8 cellular contexts compared by ENCODE assay signal in the genomic region with DNA sequence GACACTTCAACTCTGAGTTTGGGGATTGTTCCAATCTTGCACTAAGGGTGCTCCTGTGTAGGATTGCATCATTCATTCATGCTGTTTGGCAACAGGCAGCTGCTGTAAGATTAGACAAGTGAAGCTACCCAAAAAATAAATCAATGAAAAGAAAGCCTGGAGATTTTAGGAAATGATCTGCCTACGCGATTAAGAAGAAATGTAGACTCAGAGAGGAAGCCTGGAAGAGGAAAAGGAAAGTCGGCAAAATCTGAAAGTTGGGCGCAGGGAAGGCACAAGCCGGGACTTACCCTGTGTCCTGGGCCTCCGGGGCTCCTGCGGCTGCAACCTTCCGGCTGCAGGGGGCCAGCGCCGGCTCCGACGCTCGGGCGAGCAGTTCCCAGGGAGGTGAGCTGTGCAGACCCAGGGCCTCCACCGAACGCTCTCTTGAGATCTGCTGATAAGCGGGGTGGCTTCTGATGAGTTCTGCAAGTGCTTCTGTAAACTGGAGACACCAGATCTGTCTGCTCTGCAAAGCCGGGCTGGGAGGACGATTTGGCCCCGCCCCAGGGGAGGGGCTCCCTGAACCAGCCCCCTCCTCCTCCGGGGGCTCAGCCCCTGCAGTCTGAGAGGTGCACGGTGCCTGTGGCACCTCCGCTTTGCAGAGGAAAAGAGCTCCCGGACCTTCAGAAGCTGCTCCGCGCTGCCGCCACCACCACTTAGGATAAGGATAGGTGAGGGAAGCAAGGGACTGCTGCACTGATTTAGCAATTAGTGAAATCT. TPM values are rescaled to one million over a fixed set of nuclear protein-coding genes. Genes with fewer than 3 reads are reported as not detected.
DNase-seq lines count a peak whose midpoint lies in the region; ATAC-seq lines count a peak whose summit lies in the region.

No MANE protein-coding gene starts in this region.

- no peaks in the 10 kb centered on the region for H3K27me3 ChIP-seq in CD4-positive, CD25-positive, alpha-beta regulatory T cell (ENCODE audit: control insufficient read depth, insufficient read depth, low read length)
- no peaks in the 10 kb centered on the region for H3K27me3 ChIP-seq in effector memory CD4-positive, alpha-beta T cell (replicated peaks; ENCODE audit: control insufficient read depth, insufficient read depth, low read length, poor library complexity, severe bottlenecking)
- no peaks in the 10 kb centered on the region for H3K27me3 ChIP-seq in mesendoderm (ENCODE audit: insufficient read depth, low read length, poor library complexity)

- H2BK15ac ChIP-seq in mesendoderm (replicated peaks; ENCODE audit: low read depth) = no peak overlapping the region

- intact Hi-C loops in activated CD4-positive, alpha-beta memory T cell treated with anti-CD3 and anti-CD28 coated beads for 36 hours (cut with micrococcal nuclease) = loop anchor here (1.0 kb wide), 1 partner anchor 17 kb away; a partner anchor contains a TSS

- no peaks in the 10 kb centered on the region for H3K27me3 Mint-ChIP-seq in CD4-positive, CD25-positive, alpha-beta regulatory T cell
- H3K27me3 Mint-ChIP-seq in activated CD4-positive, alpha-beta memory T cell treated with anti-CD3 and anti-CD28 coated beads for 36 hours = no peaks in the 10 kb centered on the region

- H3K4me2 ChIP-seq in mesendoderm (ENCODE audit: low read length) = peak overlapping the region; percentile 56

- no peak overlapping the region for H3K4ac ChIP-seq in mesendoderm (ENCODE audit: low read depth, low read length)

- no peaks in the 10 kb centered on the region for H3K9me3 ChIP-seq in CD4-positive, CD25-positive, alpha-beta regulatory T cell (ENCODE audit: control insufficient read depth in 2 of 2, low read length in 2 of 2)
- H3K9me3 ChIP-seq in effector memory CD4-positive, alpha-beta T cell (ENCODE audit: control insufficient read depth, low read length) = no peaks in the 10 kb centered on the region

- no peak overlapping the region for H3K23ac ChIP-seq in mesendoderm (ENCODE audit: low read length)

- peak overlapping the region; percentile 77 for H3K4me3 ChIP-seq in CD4-positive, CD25-positive, alpha-beta regulatory T cell (ENCODE audit: low read depth, low read length)
- H3K4me3 ChIP-seq in effector memory CD4-positive, alpha-beta T cell (ENCODE audit: insufficient read depth, low read depth, low read length, poor library complexity, severe bottlenecking) = peak overlapping the region; percentile 91
- H3K4me3 ChIP-seq in mesendoderm (ENCODE audit: low read length) = peak overlapping the region; percentile 38

- peak overlapping the region; percentile 85 for H3K18ac ChIP-seq in mesendoderm (ENCODE audit: low read length)

- no peak overlapping the region for H2AK5ac ChIP-seq in mesendoderm (ENCODE audit: low read length)

- H3K9me3 Mint-ChIP-seq in CD4-positive, CD25-positive, alpha-beta regulatory T cell = no peaks in the 10 kb centered on the region
- H3K9me3 Mint-ChIP-seq in activated CD4-positive, alpha-beta memory T cell treated with anti-CD3 and anti-CD28 coated beads for 36 hours = no peaks in the 10 kb centered on the region

- peaks cover 4% of the 10 kb centered on the region for H3K79me1 ChIP-seq in mesendoderm (ENCODE audit: low read length)

- peak; percentile 90 to 93 for ATAC-seq in CD4-positive, CD25-positive, alpha-beta regulatory T cell (ENCODE audit: low read depth in 2 of 2)
- peak; percentile 97 for ATAC-seq in GM19328 (IDR thresholded peaks at IDR 0.05; ENCODE audit: unreplicated experiment)
- ATAC-seq in HG03457 (IDR thresholded peaks at IDR 0.05; ENCODE audit: unreplicated experiment) = peak; percentile 97

- no peak overlapping the region for H4K5ac ChIP-seq in mesendoderm (ENCODE audit: low read length)

- peak; percentile 64 to 84 (median 70) for DNase-seq in CD4-positive, CD25-positive, alpha-beta regulatory T cell
- peak; percentile 74 for DNase-seq in NCI-H774 (lab: John Stamatoyannopoulos, UW)
- peak; percentile 72 for DNase-seq in activated CD4-positive, alpha-beta memory T cell treated with anti-CD3 and anti-CD28 coated beads for 36 hours
- peak; percentile 40 to 61 (median 53) for DNase-seq in effector memory CD4-positive, alpha-beta T cell
- peak; percentile 98 for DNase-seq in mesendoderm
- DNase-seq in stimulated activated CD8-positive, alpha-beta memory T cell treated with anti-CD3 and anti-CD28 coated beads, Interleukin-15, amount 100 ng/mL, for 4 hours (ENCODE audit: low read depth in 2 of 2) = peak; percentile 19 to 42

- no peaks in the 10 kb centered on the region for H3K36me3 Mint-ChIP-seq in CD4-positive, CD25-positive, alpha-beta regulatory T cell
- H3K36me3 Mint-ChIP-seq in activated CD4-positive, alpha-beta memory T cell treated with anti-CD3 and anti-CD28 coated beads for 36 hours = peaks cover 13% of the 10 kb centered on the region

- H3K4me3 Mint-ChIP-seq in CD4-positive, CD25-positive, alpha-beta regulatory T cell = peak overlapping the region; percentile 86 to 96 (median 91)
- H3K4me3 Mint-ChIP-seq in activated CD4-positive, alpha-beta memory T cell treated with anti-CD3 and anti-CD28 coated beads for 36 hours = peak overlapping the region; percentile 75

- H3K36me3 ChIP-seq in CD4-positive, CD25-positive, alpha-beta regulatory T cell (ENCODE audit: control insufficient read depth, insufficient read depth, low read length) = no peaks in the 10 kb centered on the region
- no peaks in the 10 kb centered on the region for H3K36me3 ChIP-seq in effector memory CD4-positive, alpha-beta T cell (ENCODE audit: control insufficient read depth, insufficient read depth, low read length)
- H3K36me3 ChIP-seq in mesendoderm (ENCODE audit: control insufficient read depth, insufficient read depth, low read length) = peaks cover 2% of the 10 kb centered on the region

- H3K27ac Mint-ChIP-seq in CD4-positive, CD25-positive, alpha-beta regulatory T cell = peak overlapping the region in 1 of 3 donors; percentile 18
- H3K27ac Mint-ChIP-seq in activated CD4-positive, alpha-beta memory T cell treated with anti-CD3 and anti-CD28 coated beads for 36 hours = peak overlapping the region; percentile 43

- no peak overlapping the region for H2BK120ac ChIP-seq in mesendoderm (ENCODE audit: low read depth, low read length)

- H2BK5ac ChIP-seq in mesendoderm (ENCODE audit: low read length) = no peak overlapping the region

- peak overlapping the region; percentile 68 for H3K9ac ChIP-seq in mesendoderm (ENCODE audit: low read length)

- H4K8ac ChIP-seq in mesendoderm (ENCODE audit: low read depth, low read length) = no peak overlapping the region

- peak overlapping the region; percentile 81 for H3K56ac ChIP-seq in mesendoderm (ENCODE audit: low read length)

- WGBS in mesendoderm (ENCODE audit: extremely low coverage, insufficient coverage, low lambda C conversion rate) = no CpG with 5 or more reads among the region's 27 CpGs

- H3K27ac ChIP-seq in CD4-positive, CD25-positive, alpha-beta regulatory T cell (ENCODE audit: insufficient read depth, low read length, poor library complexity, severe bottlenecking) = peak overlapping the region; percentile 60
- H3K27ac ChIP-seq in effector memory CD4-positive, alpha-beta T cell (ENCODE audit: insufficient read depth, low read length, poor library complexity, severe bottlenecking) = peak overlapping the region; percentile 37
- H3K27ac ChIP-seq in mesendoderm (ENCODE audit: low read depth, low read length) = peak overlapping the region; percentile 88

- H3K79me2 ChIP-seq in mesendoderm (ENCODE audit: control insufficient read depth, insufficient read depth, low read length) = peaks cover 6% of the 10 kb centered on the region

- H3K4me1 ChIP-seq in CD4-positive, CD25-positive, alpha-beta regulatory T cell (ENCODE audit: control insufficient read depth, insufficient read depth, low read length, poor library complexity, severe bottlenecking) = peaks cover 8% of the 10 kb centered on the region
- no peaks in the 10 kb centered on the region for H3K4me1 ChIP-seq in effector memory CD4-positive, alpha-beta T cell (ENCODE audit: control insufficient read depth, insufficient read depth, low read length, poor library complexity, severe bottlenecking)
- no peaks in the 10 kb centered on the region for H3K4me1 ChIP-seq in mesendoderm (ENCODE audit: control insufficient read depth, low read depth, low read length)

- POLR2A ChIA-PET in activated CD4-positive, alpha-beta memory T cell treated with anti-CD3 and anti-CD28 coated beads for 36 hours (lab: Charles Lee) = interaction anchor here (1.8 kb wide), 1 partner anchor 17 kb away, joined by 7 read pairs; a partner anchor contains a TSS

- peaks cover 6 to 13% (median 10%) of the 10 kb centered on the region in 4 donors for H3K4me1 Mint-ChIP-seq in CD4-positive, CD25-positive, alpha-beta regulatory T cell
- peaks cover 8% of the 10 kb centered on the region for H3K4me1 Mint-ChIP-seq in activated CD4-positive, alpha-beta memory T cell treated with anti-CD3 and anti-CD28 coated beads for 36 hours (ENCODE audit: low read depth)

- CTCF ChIA-PET in activated CD4-positive, alpha-beta memory T cell treated with anti-CD3 and anti-CD28 coated beads for 36 hours (lab: Charles Lee) = interaction anchor here (0.7 to 3.4 kb wide), 4 partner anchors 17 to 40 kb away, joined by 3 to 20 read pairs (median 4); a partner anchor contains a TSS

RNA-seq across cellular contexts. Expression of a gene that starts 17.4 kb away (rescaled TPM):
- total RNA-seq in CD4-positive, CD25-positive, alpha-beta regulatory T cell = 1.5 TPM
- polyA plus RNA-seq in CD4-positive, CD25-positive, alpha-beta regulatory T cell = 1 to 10 TPM; 4.1 to 6.6 (median 5.9) TPM
- total RNA-seq in activated CD4-positive, alpha-beta memory T cell treated with anti-CD3 and anti-CD28 coated beads for 36 hours = 10 to 100 TPM; 16.3 to 20.9 TPM
- polyA plus RNA-seq in mesendoderm (2013, experiment 1 of 2) = 23.3 TPM
- polyA plus RNA-seq in mesendoderm (2013, experiment 2 of 2) = 24.0 TPM

RNA-seq across cellular contexts. Expression of a gene that starts 17.7 kb away (rescaled TPM):
- 42.0 TPM for total RNA-seq in CD4-positive, CD25-positive, alpha-beta regulatory T cell
- 10 to 100 TPM; 82.1 to 96.2 (median 89.8) TPM for polyA plus RNA-seq in CD4-positive, CD25-positive, alpha-beta regulatory T cell
- 100 to 1,000 TPM; 222 to 230 TPM for total RNA-seq in activated CD4-positive, alpha-beta memory T cell treated with anti-CD3 and anti-CD28 coated beads for 36 hours
- 470 TPM for polyA plus RNA-seq in mesendoderm (2013, experiment 1 of 2)
- 462 TPM for polyA plus RNA-seq in mesendoderm (2013, experiment 2 of 2)

RNA-seq across cellular contexts. Expression of a gene that starts 30.2 kb away (rescaled TPM):
- 114 TPM for total RNA-seq in CD4-positive, CD25-positive, alpha-beta regulatory T cell
- polyA plus RNA-seq in CD4-positive, CD25-positive, alpha-beta regulatory T cell = 100 to 1,000 TPM; 166 to 205 (median 192) TPM
- total RNA-seq in activated CD4-positive, alpha-beta memory T cell treated with anti-CD3 and anti-CD28 coated beads for 36 hours = 100 to 1,000 TPM; 130 to 133 TPM
- polyA plus RNA-seq in mesendoderm (2013, experiment 1 of 2) = 27.7 TPM
- polyA plus RNA-seq in mesendoderm (2013, experiment 2 of 2) = 27.7 TPM

RNA-seq across cellular contexts. Expression of a gene that starts 58.9 kb away (rescaled TPM):
- total RNA-seq in CD4-positive, CD25-positive, alpha-beta regulatory T cell = 8.2 TPM
- polyA plus RNA-seq in CD4-positive, CD25-positive, alpha-beta regulatory T cell = under 1 TPM; 0.08 to 0.71 (median 0.25) TPM
- 1 to 10 TPM; 2.4 to 3.0 TPM for total RNA-seq in activated CD4-positive, alpha-beta memory T cell treated with anti-CD3 and anti-CD28 coated beads for 36 hours
- polyA plus RNA-seq in mesendoderm (2013, experiment 1 of 2) = 0.10 TPM
- polyA plus RNA-seq in mesendoderm (2013, experiment 2 of 2) = 0.06 TPM

Comparison
In these comparisons a context has a peak if more than half of its experiments do, and no peak if none do; other contexts are left out.
1. Peak in every context shown above with its lines: DNase-seq, ATAC-seq, H3K4me3 ChIP-seq and H3K27ac ChIP-seq.
2. DNase-seq: peak in every context shown above with its lines; median percentile 98 in mesendoderm; 74 in NCI-H774; 72 in activated CD4-positive, alpha-beta memory T cell treated with anti-CD3 and anti-CD28 coated beads for 36 hours; 70 in CD4-positive, CD25-positive, alpha-beta regulatory T cell; 53 in effector memory CD4-positive, alpha-beta T cell; 30 in stimulated activated CD8-positive, alpha-beta memory T cell treated with anti-CD3 and anti-CD28 coated beads, Interleukin-15, amount 100 ng/mL, for 4 hours.
3. H3K27ac ChIP-seq: peak in every context shown above with its lines; median percentile 88 in mesendoderm; 60 in CD4-positive, CD25-positive, alpha-beta regulatory T cell; 37 in effector memory CD4-positive, alpha-beta T cell.
4. H3K4me3 ChIP-seq: peak in every context shown above with its lines; median percentile 91 in effector memory CD4-positive, alpha-beta T cell; 77 in CD4-positive, CD25-positive, alpha-beta regulatory T cell; 38 in mesendoderm.